Comparison of ENCODE assay signal across 8 cellular contexts in genomic region chr4:103197765-103198110, GRCh38. TPM values are rescaled to one million over a fixed set of nuclear protein-coding genes. Genes with fewer than 3 reads are reported as not detected.
A peak's percentile ranks its signal among the peaks of the same experiment; 100 is the strongest.
DNase-seq lines count a peak whose midpoint lies in the region; ATAC-seq, FAIRE-seq and TF ChIP-seq lines count a peak whose summit lies in the region.

No MANE protein-coding gene starts in this region.

- no peak for TF ChIP-seq CTCF in GM23338 (conservative IDR thresholded peaks at IDR 0.05; ENCODE audit: low read depth in 2 of 2)

- H3K79me2 ChIP-seq in GM23338 (replicated peaks; ENCODE audit: insufficient read depth): peaks cover 18% of the 10 kb centered on the region

- peak overlapping the region; percentile 93 for H3K4me2 ChIP-seq in GM23338

- peak overlapping the region; percentile 96 for H2AFZ ChIP-seq in GM23338

- H3K9ac ChIP-seq in duodenal mucosa (ENCODE audit: low read depth in 1 of 2, low read length in 2 of 2): peak overlapping the region; percentile 84 to 89

- H3K27me3 Mint-ChIP-seq in GM23338 (ENCODE audit: insufficient read depth, low read depth, poor library complexity) (peaks cover 6% of the 10 kb centered on the region), naive B cell (peaks cover 9 to 15% (median 15%) of the 10 kb centered on the region in 3 donors)

- no peak overlapping the region for H3K27ac ChIP-seq in GM23338 (ENCODE audit: low read depth)
- no peak overlapping the region for H3K27ac ChIP-seq in duodenal mucosa (ENCODE audit: low read depth, low read length)

- peaks cover 11% of the 10 kb centered on the region; the same call in 1 of the 2 replicates for H3K4me1 ChIP-seq in GM23338 (ENCODE audit: insufficient read depth)
- H3K4me1 ChIP-seq in duodenal mucosa (ENCODE audit: control insufficient read depth in 1 of 2, insufficient read depth in 2 of 2, low read length in 2 of 2): peaks cover 6 to 10% of the 10 kb centered on the region in 2 donors

- no peak for FAIRE-seq in GM12892 (lab: Jason Lieb, UNC)

- no peaks in the 10 kb centered on the region for H3K9me2 ChIP-seq in GM23338 (ENCODE audit: insufficient read depth)

- H3K27ac Mint-ChIP-seq in GM23338: peak overlapping the region; percentile 82; the same call in 1 of the 2 replicates
- H3K27ac Mint-ChIP-seq in naive B cell: peak overlapping the region in 5 of 6 donors; percentile 93 to 100 (median 97)

- peaks cover 8% of the 10 kb centered on the region for H3K4me1 Mint-ChIP-seq in GM23338
- H3K4me1 Mint-ChIP-seq in naive B cell: peaks cover 9 to 13% (median 13%) of the 10 kb centered on the region in 3 donors

- DNase-seq in GM12892 (ENCODE audit: insufficient read length): peak; percentile 2
- no peak for DNase-seq in GM23338 (ENCODE audit: low spot score)
- DNase-seq in Kasumi-1 (lab: John Stamatoyannopoulos, UW): peak; percentile 44 to 57
- no peak for DNase-seq in naive B cell
- DNase-seq in AG20443 (ENCODE audit: low spot score): no peak
- DNase-seq in posterior cingulate gyrus: no peak
- no peak for DNase-seq in hepatic stellate cell (ENCODE audit: low spot score)

- no peaks in the 10 kb centered on the region for H3K27me3 ChIP-seq in GM23338 (ENCODE audit: insufficient read depth)
- no peaks in the 10 kb centered on the region for H3K27me3 ChIP-seq in duodenal mucosa (ENCODE audit: control insufficient read depth in 1 of 2, insufficient read depth in 2 of 2, low read length in 2 of 2)

- peaks cover 22% of the 10 kb centered on the region for H3K36me3 ChIP-seq in GM23338 (ENCODE audit: insufficient read depth)
- H3K36me3 ChIP-seq in duodenal mucosa (ENCODE audit: control insufficient read depth in 1 of 2, insufficient read depth in 2 of 2, low read length in 2 of 2): no peaks in the 10 kb centered on the region

- H3K4me3 Mint-ChIP-seq in GM23338 (peak overlapping the region; percentile 95), naive B cell (peak overlapping the region; percentile 88 to 100 (median 97))

- H3K9me3 Mint-ChIP-seq in GM23338: no peaks in the 10 kb centered on the region; the same call in 2 of the 3 replicates
- H3K9me3 Mint-ChIP-seq in naive B cell: no peaks in the 10 kb centered on the region

- H3K9me3 ChIP-seq in duodenal mucosa (ENCODE audit: control insufficient read depth in 1 of 2, low read length in 2 of 2): no peaks in the 10 kb centered on the region

- no peak for TF ChIP-seq POLR2A in GM12892 (IDR thresholded peaks at IDR 0.05; ENCODE audit: low read depth, low read length)

- H3K36me3 Mint-ChIP-seq in GM23338 (ENCODE audit: low read depth) (peaks cover 37% of the 10 kb centered on the region), naive B cell (no peaks in the 10 kb centered on the region)

- H3F3A ChIP-seq in GM23338 (replicated peaks; ENCODE audit: low read depth): no peaks in the 10 kb centered on the region

- ATAC-seq in GM23338: peak; percentile 66
- ATAC-seq in naive B cell (ENCODE audit: low read depth in 2 of 2): peak; percentile 25 to 29

- intact Hi-C loops in posterior cingulate gyrus (cut with DNase I): no loop called here

- no peaks in the 10 kb centered on the region for H4K20me1 ChIP-seq in GM23338 (replicated peaks; ENCODE audit: insufficient read depth)

- peak overlapping the region; percentile 93 for H3K4me3 ChIP-seq in GM23338
- H3K4me3 ChIP-seq in duodenal mucosa (ENCODE audit: low read depth in 1 of 2, low read length in 2 of 2): peak overlapping the region; percentile 93 to 96

TF ChIP-seq in GM23338, 12 proteins besides CTCF, POLR2A, EP300 and RAD21 (continues in another document):
- TF ChIP-seq ZNF462 (CRISPR knock-in tag; IDR thresholded peaks at IDR 0.05) (no peak), CREB1 (CRISPR knock-in tag; IDR thresholded peaks at IDR 0.05; ENCODE audit: low read depth) (no peak), ETS1 (IDR thresholded peaks at IDR 0.05) (no peak), ZNF331 (CRISPR knock-in tag; IDR thresholded peaks at IDR 0.05; ENCODE audit: low read depth) (no peak), ZNF114 (CRISPR knock-in tag; IDR thresholded peaks at IDR 0.05) (no peak), EZH2 (IDR thresholded peaks at IDR 0.05; ENCODE audit: low read depth, unreplicated experiment) (no peak), POLR2AphosphoS5 (IDR thresholded peaks at IDR 0.05; ENCODE audit: low read depth) (no peak), JUNB (IDR thresholded peaks at IDR 0.05; ENCODE audit: unreplicated experiment) (no peak), EZH2phosphoT487 (IDR thresholded peaks at IDR 0.05; ENCODE audit: unreplicated experiment) (no peak)

RNA-seq across cellular contexts. Expression of gene CENPE, which starts 0.4 kb away (rescaled TPM):
- polyA plus RNA-seq in GM12892 (2012; ENCODE audit: missing spikeins): 9.3 TPM
- 25.2 and 42.2 TPM in 2 replicates for total RNA-seq in GM23338 (2014; rRNA removed; shearing (Covaris generic))
- 35.7 and 46.7 TPM in 2 replicates for polyA plus RNA-seq in GM23338 (2016; fragmentation: Nextera tagmentation; extraction: Ambion mirVana)
- 1 to 10 TPM in 1 of 6 donors, under 1 TPM in 3, not detected in 2; 0.17 to 1.2 (median 0.48) TPM for polyA plus RNA-seq in naive B cell (ENCODE audit: low read depth in 6 of 6)

Comparison
In these comparisons a context has a peak if more than half of its experiments do, and no peak if none do; other contexts are left out.
1. DNase-seq: peak in GM12892 (single experiment) and Kasumi-1 (2 of 2); none in GM23338 (single experiment), naive B cell (single experiment), AG20443 (single experiment), posterior cingulate gyrus (0 of 10) and hepatic stellate cell (single experiment).
2. RNA of gene CENPE, which starts 0.4 kb away (polyA plus RNA-seq): 35.7 to 46.7 TPM in GM23338; 0.17 to 1.2 TPM in naive B cell; every median in the first group is over 10 times any median in the second.